ENCODE assay signal across 19 cellular contexts in genomic region chr3:127389415-127389814, GRCh38.
DNase-seq lines count a peak whose midpoint lies in the region; FAIRE-seq and TF ChIP-seq lines count a peak whose summit lies in the region.
"Had no signal": no experiment of that assay in that cellular context is flagged by ENCODE, and none has a peak within 500 bp of the region (broad histone marks: within the 10 kb centered on the region; RNA-seq: fewer than 3 reads in every experiment).

No MANE protein-coding gene starts in this region.

- no peaks in the 10 kb centered on the region for H3K9me3 Mint-ChIP-seq in MCF 10A (ENCODE audit: unreplicated experiment)
- H3K9me3 Mint-ChIP-seq in neural crest cell, result no peaks in the 10 kb centered on the region
- H3K9me3 Mint-ChIP-seq: activated naive CD4-positive, alpha-beta T cell treated with anti-CD3 and anti-CD28 coated beads, Interleukin-2, amount 50 U/mL, for 72 hours; nephron had no signal

- H4K20me1 ChIP-seq in Karpas-422 (ENCODE audit: insufficient read depth, low read depth, low read length) (no peaks in the 10 kb centered on the region), SK-N-SH (ENCODE audit: insufficient read depth) (no peaks in the 10 kb centered on the region)

- TF ChIP-seq CTCF in MCF 10A (IDR thresholded peaks at IDR 0.05; ENCODE audit: unreplicated experiment) (no peak), neural crest cell (conservative IDR thresholded peaks at IDR 0.05) (no peak), SK-N-SH (IDR thresholded peaks at IDR 0.05) (no peak)

- H3K4me3 ChIP-seq in Karpas-422 (ENCODE audit: low read length) (no peak overlapping the region), SK-N-SH (ENCODE audit: low read depth in 2 of 2, low read length in 1 of 2) (no peak overlapping the region)
- H3K4me3 ChIP-seq: esophagus squamous epithelium had no signal

- TF ChIP-seq EP300 in SK-N-SH (IDR thresholded peaks at IDR 0.05; ENCODE audit: borderline replicate concordance in 1 of 2, low read depth in 1 of 2, low read length in 1 of 2), result no peak

- H3K27me3 Mint-ChIP-seq in MCF 10A (ENCODE audit: insufficient read depth, unreplicated experiment) (peaks cover under 1% of the 10 kb centered on the region), neural crest cell (ENCODE audit: low read depth) (no peaks in the 10 kb centered on the region)

- no peak overlapping the region for H3K27ac ChIP-seq in Karpas-422 (ENCODE audit: low read length)
- H3K27ac ChIP-seq in SK-N-SH (ENCODE audit: low read depth in 2 of 2, low read length in 1 of 2), result no peak overlapping the region
- H3K27ac ChIP-seq: esophagus squamous epithelium had no signal

- H3K4me1 Mint-ChIP-seq in MCF 10A (ENCODE audit: insufficient read depth, unreplicated experiment) (peaks cover 7% of the 10 kb centered on the region), neural crest cell (peaks cover 18% of the 10 kb centered on the region)
- H3K4me1 Mint-ChIP-seq: CD4-positive, CD25-positive, alpha-beta regulatory T cell; nephron had no signal

- H3K4me3 Mint-ChIP-seq in MCF 10A (ENCODE audit: unreplicated experiment) (no peak overlapping the region), neural crest cell (no peak overlapping the region)
- H3K4me3 Mint-ChIP-seq: CD4-positive, CD25-positive, alpha-beta regulatory T cell; nephron had no signal

- POLR2A ChIA-PET in MCF 10A (lab: Yijun Ruan, JAX) (interaction anchor here (0.7 kb wide), 1 partner anchor 1473 kb away, joined by 4 read pairs; no protein-coding TSS in a partner anchor), SK-N-SH (lab: Yijun Ruan, JAX) (no interaction called here)

- no peak for FAIRE-seq in HTR-8/SVneo (lab: Jason Lieb, UNC)
- FAIRE-seq: GM12891, HepG2 had no signal

- H3K36me3 ChIP-seq in Karpas-422 (ENCODE audit: insufficient read depth, low read length), result no peaks in the 10 kb centered on the region
- H3K36me3 ChIP-seq in SK-N-SH (replicated peaks in 1 of 2; ENCODE audit: control insufficient read depth in 1 of 2, insufficient read depth in 2 of 2, low read length in 1 of 2), result no peaks in the 10 kb centered on the region
- H3K36me3 ChIP-seq: esophagus squamous epithelium had no signal

- CTCF ChIA-PET in MCF 10A (lab: Yijun Ruan, JAX), result interaction anchor here (0.6 to 0.7 kb wide), 2 partner anchors 13 to 58 kb away, joined by 3 read pairs; no protein-coding TSS in a partner anchor
- CTCF ChIA-PET in SK-N-SH (lab: Yijun Ruan, JAX), result interaction anchor here (0.6 to 1.7 kb wide), 2 partner anchors 9 to 17 kb away, joined by 3 to 4 read pairs; no protein-coding TSS in a partner anchor

- H3K4me1 ChIP-seq in Karpas-422 (ENCODE audit: low read length), result peaks cover 7% of the 10 kb centered on the region
- peaks cover 0 to 4% of the 10 kb centered on the region in 2 experiments; a peak in 1 of 4 replicates for H3K4me1 ChIP-seq in SK-N-SH (ENCODE audit: control insufficient read depth in 1 of 2, insufficient read depth in 2 of 2, low read depth in 1 of 2, low read length in 1 of 2)
- H3K4me1 ChIP-seq: esophagus squamous epithelium had no signal

- no peak overlapping the region for H3K4me2 ChIP-seq in Karpas-422 (ENCODE audit: low read depth, low read length, poor library complexity, severe bottlenecking)
- no peak overlapping the region for H3K4me2 ChIP-seq in SK-N-SH

- H3K9ac ChIP-seq in Karpas-422 (ENCODE audit: low read length), result no peak overlapping the region
- no peak overlapping the region for H3K9ac ChIP-seq in SK-N-SH

- no peak overlapping the region for H3K27ac Mint-ChIP-seq in MCF 10A (ENCODE audit: low read depth, unreplicated experiment)
- peak overlapping the region; percentile 1 for H3K27ac Mint-ChIP-seq in neural crest cell (ENCODE audit: unreplicated experiment)
- H3K27ac Mint-ChIP-seq: activated naive CD4-positive, alpha-beta T cell treated with anti-CD3 and anti-CD28 coated beads, Interleukin-2, amount 50 U/mL, for 72 hours; CD4-positive, CD25-positive, alpha-beta regulatory T cell; nephron had no signal

- intact Hi-C loops in MCF 10A (cut with micrococcal nuclease), result no loop called here

- H3K27me3 ChIP-seq in Karpas-422 (ENCODE audit: low read length), result no peaks in the 10 kb centered on the region
- no peaks in the 10 kb centered on the region for H3K27me3 ChIP-seq in SK-N-SH (ENCODE audit: insufficient read depth)

- H3K36me3 Mint-ChIP-seq in MCF 10A (ENCODE audit: insufficient read depth, unreplicated experiment) (no peaks in the 10 kb centered on the region), neural crest cell (ENCODE audit: low read depth) (no peaks in the 10 kb centered on the region)
- H3K36me3 Mint-ChIP-seq: activated naive CD4-positive, alpha-beta T cell treated with anti-CD3 and anti-CD28 coated beads, Interleukin-2, amount 50 U/mL, for 72 hours; CD4-positive, CD25-positive, alpha-beta regulatory T cell had no signal

- H3K9me2 ChIP-seq in Karpas-422 (replicated peaks; ENCODE audit: insufficient read depth, low read length), result no peaks in the 10 kb centered on the region
- no peaks in the 10 kb centered on the region for H3K9me2 ChIP-seq in SK-N-SH

- BruUV-seq in MCF 10A (replicated peaks; lab: Mats Ljungman, UMichigan), result no TSS peak

- no peak for TF ChIP-seq RAD21 in SK-N-SH (IDR thresholded peaks at IDR 0.05; ENCODE audit: low read length)

- no peak overlapping the region for H2AFZ ChIP-seq in Karpas-422 (ENCODE audit: low read length)
- no peak overlapping the region for H2AFZ ChIP-seq in SK-N-SH (ENCODE audit: low read depth)

- H3K79me2 ChIP-seq in Karpas-422 (ENCODE audit: low read length) (no peaks in the 10 kb centered on the region), SK-N-SH (ENCODE audit: insufficient read depth) (no peaks in the 10 kb centered on the region)

- H3K9me3 ChIP-seq in Karpas-422 (ENCODE audit: low read length) (no peaks in the 10 kb centered on the region), SK-N-SH (no peaks in the 10 kb centered on the region)
- H3K9me3 ChIP-seq: esophagus squamous epithelium had no signal

- WGBS in SK-N-SH (ENCODE audit: low lambda C conversion rate), result 44% methylated on average over 10 of the region's 10 CpGs

- H3F3A ChIP-seq in SK-N-SH (replicated peaks; ENCODE audit: insufficient read depth), result no peaks in the 10 kb centered on the region

- DNase-seq in COLO829 (ENCODE audit: low spot score) (peak; percentile 21), HTR-8/SVneo (ENCODE audit: insufficient read length, low spot score) (peak; percentile 40), MCF 10A (ENCODE audit: unreplicated experiment) (peak; percentile 46), neural crest cell (ENCODE audit: low read depth, low spot score) (no peak), Karpas-422 (no peak), superior temporal gyrus (ENCODE audit: extremely low spot score) (no peak), NCI-H1436 (lab: John Stamatoyannopoulos, UW) (no peak), SK-N-SH (no peak)
- DNase-seq: activated CD4-positive, alpha-beta T cell treated with anti-CD3 and anti-CD28 coated beads, Interleukin-2, amount 50 U/mL, for 1 hour; CD4-positive, CD25-positive, alpha-beta regulatory T cell; effector CD8-positive, alpha-beta T cell; esophagus squamous epithelium; NCI-H2107; NCI-H510A treated with DMSO at 0.1 percent for 48 hours; T-helper 9 cell had no signal

TF ChIP-seq in SK-N-SH, 30 proteins besides CTCF, POLR2A, EP300 and RAD21:
- no peak for TF ChIP-seq RFX5 (IDR thresholded peaks at IDR 0.05; ENCODE audit: low read length)
- TF ChIP-seq USF2 (IDR thresholded peaks at IDR 0.05; ENCODE audit: borderline replicate concordance, low read depth, low read length), result no peak
- TF ChIP-seq USF1 (IDR thresholded peaks at IDR 0.05; ENCODE audit: borderline replicate concordance, low read depth), result no peak
- TF ChIP-seq FOXM1 (IDR thresholded peaks at IDR 0.05; ENCODE audit: low read depth), result no peak
- no peak for TF ChIP-seq TAF1 (IDR thresholded peaks at IDR 0.05; ENCODE audit: borderline replicate concordance, low read depth, low read length)
- no peak for TF ChIP-seq ZBTB33 (IDR thresholded peaks at IDR 0.05; ENCODE audit: borderline replicate concordance, low read depth)
- no peak for TF ChIP-seq SMC3 (IDR thresholded peaks at IDR 0.05; ENCODE audit: low read depth, low read length)
- TF ChIP-seq MXI1 (IDR thresholded peaks at IDR 0.05; ENCODE audit: low read depth, low read length), result no peak
- TF ChIP-seq JUND (IDR thresholded peaks at IDR 0.05), result no peak
- TF ChIP-seq TEAD4 (IDR thresholded peaks at IDR 0.05; ENCODE audit: borderline replicate concordance, insufficient read depth), result no peak
TF ChIP-seq in SK-N-SH: peak in this region for 0.

Comparison
In these comparisons a context has a peak if more than half of its experiments do, and no peak if none do; other contexts are left out.
1. DNase-seq: peak in COLO829 (single experiment), HTR-8/SVneo (single experiment) and MCF 10A (single experiment); none in neural crest cell (single experiment), Karpas-422 (single experiment), superior temporal gyrus (single experiment), NCI-H1436 (single experiment) and SK-N-SH (single experiment).